ENCODE assay signal across 1 cellular context in the genomic region with DNA sequence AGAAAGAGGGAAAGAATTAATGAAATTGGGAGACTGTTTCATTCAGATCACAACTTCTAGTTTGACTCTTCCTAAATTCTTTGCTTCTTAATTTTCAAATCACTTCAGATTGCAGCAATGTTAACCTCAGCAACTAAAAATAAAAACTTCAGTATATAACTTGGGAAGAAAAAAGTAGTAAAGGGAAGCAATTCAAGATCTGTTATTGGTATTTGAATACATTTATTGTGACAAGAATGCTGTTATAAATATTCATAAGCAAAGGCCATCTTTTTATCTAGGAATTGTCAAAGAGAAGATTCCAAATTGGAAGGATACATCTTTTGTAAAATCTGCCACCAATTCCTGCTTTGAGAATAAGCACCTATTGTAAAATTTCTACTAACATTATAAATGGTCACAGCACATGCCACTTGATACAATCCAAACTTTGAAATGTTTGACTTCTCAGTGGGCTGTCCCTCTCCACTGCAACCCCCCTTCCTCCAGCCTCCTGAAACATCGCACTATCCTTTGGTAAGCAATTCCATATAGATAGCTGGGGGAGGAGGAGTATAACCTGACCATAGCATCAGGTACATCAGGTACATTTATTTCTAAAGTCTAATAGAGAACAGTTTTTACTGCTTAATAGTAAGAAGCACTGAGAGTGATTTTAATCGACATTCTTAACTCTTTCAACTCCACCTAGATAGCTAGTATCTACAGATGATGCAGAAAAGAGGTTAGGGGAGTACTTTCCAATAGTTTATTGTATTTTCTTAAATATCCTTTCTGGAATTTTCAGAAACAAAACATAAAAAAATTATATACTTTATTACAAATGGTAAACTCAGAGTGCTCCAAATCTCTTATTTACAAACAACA.
A peak's percentile ranks its signal among the peaks of the same experiment; 100 is the strongest.
TF ChIP-seq lines count a peak whose summit lies in the region.

No MANE protein-coding gene starts in this region.

TF ChIP-seq in K562, 482 proteins besides CTCF, POLR2A, EP300 and RAD21 (continued from another document):
- TF ChIP-seq, protein P1, sequence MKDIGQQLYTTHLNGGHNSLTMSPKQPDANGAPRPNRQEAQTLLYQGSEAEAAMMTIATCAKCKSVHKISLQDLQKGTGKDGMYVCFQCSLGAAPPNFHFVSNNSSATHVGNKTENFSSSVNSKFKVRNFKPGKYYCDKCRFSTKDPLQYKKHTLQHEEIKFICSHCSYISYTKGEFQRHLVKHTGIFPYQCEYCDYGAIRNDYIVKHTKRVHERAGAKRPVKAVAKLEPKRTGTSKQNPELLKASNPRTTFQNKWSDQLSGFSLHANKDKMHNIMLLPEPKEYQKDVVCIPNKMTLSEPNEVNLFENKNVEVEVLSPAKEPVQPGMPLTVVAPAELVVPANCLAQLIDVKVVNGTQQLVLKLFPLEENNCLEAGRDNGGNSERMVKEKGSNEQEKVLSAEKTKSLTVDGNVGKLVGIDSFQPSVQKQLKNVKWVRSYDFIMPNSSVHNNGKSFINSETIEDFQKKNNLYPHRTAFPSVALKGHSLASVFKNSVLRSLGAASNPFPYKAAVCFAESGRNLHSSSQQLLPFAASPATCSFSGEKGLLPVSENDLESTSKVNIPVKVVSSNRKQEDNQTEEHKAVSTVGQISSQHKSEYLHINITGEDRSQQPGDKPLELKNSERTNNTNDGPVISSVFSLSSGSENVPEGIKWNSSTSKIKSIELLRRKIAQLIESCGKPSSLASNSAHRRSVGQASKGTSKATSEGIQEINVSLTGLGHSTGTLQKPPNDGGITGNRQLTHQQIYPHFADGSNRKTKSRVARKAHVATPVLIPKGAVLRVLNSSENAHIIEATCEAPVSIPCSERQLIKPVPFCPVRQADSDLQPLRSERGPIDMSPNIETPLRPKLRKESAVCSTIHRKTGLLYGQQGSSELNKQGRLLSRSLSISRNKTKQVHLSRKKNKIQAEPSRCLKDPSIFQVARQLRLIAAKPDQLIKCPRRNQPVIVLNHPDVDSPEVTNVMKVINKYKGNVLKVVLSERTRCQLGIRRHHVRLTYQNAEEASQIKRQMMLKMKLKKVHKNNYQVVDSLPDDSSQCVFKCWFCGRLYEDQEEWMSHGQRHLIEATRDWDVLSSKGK (CRISPR knock-in tag; IDR thresholded peaks at IDR 0.05), result no peak
- TF ChIP-seq, protein P2, sequence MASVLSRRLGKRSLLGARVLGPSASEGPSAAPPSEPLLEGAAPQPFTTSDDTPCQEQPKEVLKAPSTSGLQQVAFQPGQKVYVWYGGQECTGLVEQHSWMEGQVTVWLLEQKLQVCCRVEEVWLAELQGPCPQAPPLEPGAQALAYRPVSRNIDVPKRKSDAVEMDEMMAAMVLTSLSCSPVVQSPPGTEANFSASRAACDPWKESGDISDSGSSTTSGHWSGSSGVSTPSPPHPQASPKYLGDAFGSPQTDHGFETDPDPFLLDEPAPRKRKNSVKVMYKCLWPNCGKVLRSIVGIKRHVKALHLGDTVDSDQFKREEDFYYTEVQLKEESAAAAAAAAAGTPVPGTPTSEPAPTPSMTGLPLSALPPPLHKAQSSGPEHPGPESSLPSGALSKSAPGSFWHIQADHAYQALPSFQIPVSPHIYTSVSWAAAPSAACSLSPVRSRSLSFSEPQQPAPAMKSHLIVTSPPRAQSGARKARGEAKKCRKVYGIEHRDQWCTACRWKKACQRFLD (CRISPR knock-in tag; IDR thresholded peaks at IDR 0.05), result no peak
- TF ChIP-seq ATF7 (IDR thresholded peaks at IDR 0.05) (no peak), MCM5 (IDR thresholded peaks at IDR 0.05; ENCODE audit: low read depth) (no peak), PRMT5 (CRISPR knock-in tag; IDR thresholded peaks at IDR 0.05) (no peak), CCNT2 (IDR thresholded peaks at IDR 0.05; ENCODE audit: borderline replicate concordance, extremely low read depth, insufficient read length, low read depth, low read length) (no peak), EGR1 (conservative IDR thresholded peaks at IDR 0.05) (no peak), ZNF778 (CRISPR knock-in tag; IDR thresholded peaks at IDR 0.05) (no peak), ZNF384 (IDR thresholded peaks at IDR 0.05; ENCODE audit: low read depth, low read length) (no peak), KLF10 (CRISPR knock-in tag; IDR thresholded peaks at IDR 0.05) (no peak), HOXB6 (CRISPR knock-in tag; IDR thresholded peaks at IDR 0.05; ENCODE audit: borderline replicate concordance) (0 out of 2 replicates have a peak, but pooled peaks have one; percentile 24), NFYB (IDR thresholded peaks at IDR 0.05; ENCODE audit: extremely low read depth, insufficient read length) (no peak), HNRNPUL1 (IDR thresholded peaks at IDR 0.05; ENCODE audit: low read length) (no peak), RUNX1 (IDR thresholded peaks at IDR 0.05; ENCODE audit: low read depth) (no peak), FIP1L1 (IDR thresholded peaks at IDR 0.05; ENCODE audit: low read depth, low read length, poor library complexity, severe bottlenecking) (peak; percentile 26)
- TF ChIP-seq, protein P3, sequence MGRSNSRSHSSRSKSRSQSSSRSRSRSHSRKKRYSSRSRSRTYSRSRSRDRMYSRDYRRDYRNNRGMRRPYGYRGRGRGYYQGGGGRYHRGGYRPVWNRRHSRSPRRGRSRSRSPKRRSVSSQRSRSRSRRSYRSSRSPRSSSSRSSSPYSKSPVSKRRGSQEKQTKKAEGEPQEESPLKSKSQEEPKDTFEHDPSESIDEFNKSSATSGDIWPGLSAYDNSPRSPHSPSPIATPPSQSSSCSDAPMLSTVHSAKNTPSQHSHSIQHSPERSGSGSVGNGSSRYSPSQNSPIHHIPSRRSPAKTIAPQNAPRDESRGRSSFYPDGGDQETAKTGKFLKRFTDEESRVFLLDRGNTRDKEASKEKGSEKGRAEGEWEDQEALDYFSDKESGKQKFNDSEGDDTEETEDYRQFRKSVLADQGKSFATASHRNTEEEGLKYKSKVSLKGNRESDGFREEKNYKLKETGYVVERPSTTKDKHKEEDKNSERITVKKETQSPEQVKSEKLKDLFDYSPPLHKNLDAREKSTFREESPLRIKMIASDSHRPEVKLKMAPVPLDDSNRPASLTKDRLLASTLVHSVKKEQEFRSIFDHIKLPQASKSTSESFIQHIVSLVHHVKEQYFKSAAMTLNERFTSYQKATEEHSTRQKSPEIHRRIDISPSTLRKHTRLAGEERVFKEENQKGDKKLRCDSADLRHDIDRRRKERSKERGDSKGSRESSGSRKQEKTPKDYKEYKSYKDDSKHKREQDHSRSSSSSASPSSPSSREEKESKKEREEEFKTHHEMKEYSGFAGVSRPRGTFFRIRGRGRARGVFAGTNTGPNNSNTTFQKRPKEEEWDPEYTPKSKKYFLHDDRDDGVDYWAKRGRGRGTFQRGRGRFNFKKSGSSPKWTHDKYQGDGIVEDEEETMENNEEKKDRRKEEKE (IDR thresholded peaks at IDR 0.05; ENCODE audit: borderline replicate concordance in 1 of 2, control insufficient read depth in 1 of 2, low read depth in 2 of 2, low read length in 1 of 2), result peak in 1 of 2 experiments; percentile 66; a peak in 1 of 4 replicates
- TF ChIP-seq, protein P4, sequence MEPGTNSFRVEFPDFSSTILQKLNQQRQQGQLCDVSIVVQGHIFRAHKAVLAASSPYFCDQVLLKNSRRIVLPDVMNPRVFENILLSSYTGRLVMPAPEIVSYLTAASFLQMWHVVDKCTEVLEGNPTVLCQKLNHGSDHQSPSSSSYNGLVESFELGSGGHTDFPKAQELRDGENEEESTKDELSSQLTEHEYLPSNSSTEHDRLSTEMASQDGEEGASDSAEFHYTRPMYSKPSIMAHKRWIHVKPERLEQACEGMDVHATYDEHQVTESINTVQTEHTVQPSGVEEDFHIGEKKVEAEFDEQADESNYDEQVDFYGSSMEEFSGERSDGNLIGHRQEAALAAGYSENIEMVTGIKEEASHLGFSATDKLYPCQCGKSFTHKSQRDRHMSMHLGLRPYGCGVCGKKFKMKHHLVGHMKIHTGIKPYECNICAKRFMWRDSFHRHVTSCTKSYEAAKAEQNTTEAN (CRISPR knock-in tag; IDR thresholded peaks at IDR 0.05), result no peak
- TF ChIP-seq, protein P5, sequence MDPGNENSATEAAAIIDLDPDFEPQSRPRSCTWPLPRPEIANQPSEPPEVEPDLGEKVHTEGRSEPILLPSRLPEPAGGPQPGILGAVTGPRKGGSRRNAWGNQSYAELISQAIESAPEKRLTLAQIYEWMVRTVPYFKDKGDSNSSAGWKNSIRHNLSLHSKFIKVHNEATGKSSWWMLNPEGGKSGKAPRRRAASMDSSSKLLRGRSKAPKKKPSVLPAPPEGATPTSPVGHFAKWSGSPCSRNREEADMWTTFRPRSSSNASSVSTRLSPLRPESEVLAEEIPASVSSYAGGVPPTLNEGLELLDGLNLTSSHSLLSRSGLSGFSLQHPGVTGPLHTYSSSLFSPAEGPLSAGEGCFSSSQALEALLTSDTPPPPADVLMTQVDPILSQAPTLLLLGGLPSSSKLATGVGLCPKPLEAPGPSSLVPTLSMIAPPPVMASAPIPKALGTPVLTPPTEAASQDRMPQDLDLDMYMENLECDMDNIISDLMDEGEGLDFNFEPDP (CRISPR knock-in tag; IDR thresholded peaks at IDR 0.05), result no peak
- TF ChIP-seq, protein P6, sequence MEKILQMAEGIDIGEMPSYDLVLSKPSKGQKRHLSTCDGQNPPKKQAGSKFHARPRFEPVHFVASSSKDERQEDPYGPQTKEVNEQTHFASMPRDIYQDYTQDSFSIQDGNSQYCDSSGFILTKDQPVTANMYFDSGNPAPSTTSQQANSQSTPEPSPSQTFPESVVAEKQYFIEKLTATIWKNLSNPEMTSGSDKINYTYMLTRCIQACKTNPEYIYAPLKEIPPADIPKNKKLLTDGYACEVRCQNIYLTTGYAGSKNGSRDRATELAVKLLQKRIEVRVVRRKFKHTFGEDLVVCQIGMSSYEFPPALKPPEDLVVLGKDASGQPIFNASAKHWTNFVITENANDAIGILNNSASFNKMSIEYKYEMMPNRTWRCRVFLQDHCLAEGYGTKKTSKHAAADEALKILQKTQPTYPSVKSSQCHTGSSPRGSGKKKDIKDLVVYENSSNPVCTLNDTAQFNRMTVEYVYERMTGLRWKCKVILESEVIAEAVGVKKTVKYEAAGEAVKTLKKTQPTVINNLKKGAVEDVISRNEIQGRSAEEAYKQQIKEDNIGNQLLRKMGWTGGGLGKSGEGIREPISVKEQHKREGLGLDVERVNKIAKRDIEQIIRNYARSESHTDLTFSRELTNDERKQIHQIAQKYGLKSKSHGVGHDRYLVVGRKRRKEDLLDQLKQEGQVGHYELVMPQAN (IDR thresholded peaks at IDR 0.05; ENCODE audit: borderline replicate concordance), result no peak
